12 cellular contexts compared by ENCODE assay signal in the genomic region with DNA sequence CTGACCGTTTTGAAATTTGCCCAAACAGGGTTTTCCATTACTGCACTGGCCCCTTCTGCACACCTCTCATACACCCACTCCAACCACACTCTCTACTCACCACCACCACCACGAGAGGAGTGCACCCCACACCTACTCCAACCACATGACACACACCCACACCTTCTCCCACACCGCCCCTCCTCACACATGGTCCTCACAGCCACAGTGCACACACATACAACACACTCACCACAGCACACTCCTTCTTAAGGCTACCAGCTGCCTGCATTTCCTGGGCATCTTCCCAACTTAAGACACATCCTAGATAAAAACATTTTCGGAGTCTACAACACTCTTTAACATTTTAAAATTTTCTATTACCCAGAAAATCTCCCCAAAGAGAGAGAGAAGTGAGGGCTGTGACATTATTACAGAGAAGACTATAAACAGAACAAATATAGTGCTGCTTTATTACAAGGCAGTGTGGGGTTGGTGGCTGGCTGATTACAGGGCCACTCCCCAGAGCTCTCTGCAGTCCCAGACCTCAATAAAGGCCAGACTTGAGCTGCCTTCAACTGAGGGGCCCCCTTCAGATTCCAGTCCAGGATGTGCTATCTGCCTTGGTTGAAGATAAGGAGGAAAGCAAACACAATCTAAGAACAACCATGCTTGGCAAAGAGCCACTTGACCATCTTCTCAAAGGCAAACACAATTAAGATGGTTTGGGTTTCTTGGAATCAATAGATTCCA. TPM values are rescaled to one million over a fixed set of nuclear protein-coding genes. Genes with fewer than 3 reads are reported as not detected.
DNase-seq lines count a peak whose midpoint lies in the region; ATAC-seq, FAIRE-seq and TF ChIP-seq lines count a peak whose summit lies in the region.
"Had no signal": no experiment of that assay in that cellular context is flagged by ENCODE, and none has a peak within 500 bp of the region (broad histone marks: within the 10 kb centered on the region; RNA-seq: fewer than 3 reads in every experiment).

No MANE protein-coding gene starts in this region.

- TF ChIP-seq POLR2A in GM12891 (IDR thresholded peaks at IDR 0.05; ENCODE audit: low read depth, low read length) (no peak), ovary (IDR thresholded peaks at IDR 0.05) (no peak)

- no peaks in the 10 kb centered on the region for H3K27me3 Mint-ChIP-seq in endodermal cell (ENCODE audit: insufficient read depth)

- intact Hi-C loops in PC-3 (cut with micrococcal nuclease), result loop anchor here (2.0 kb wide), 1 partner anchor 30 kb away; no protein-coding TSS in a partner anchor
- intact Hi-C loops in ovary (cut with DNase I), result no loop called here

- H3K9me3 ChIP-seq in PC-3 (ENCODE audit: low read length) (no peaks in the 10 kb centered on the region), endodermal cell (ENCODE audit: control insufficient read depth, low read length) (no peaks in the 10 kb centered on the region), ovary (no peaks in the 10 kb centered on the region)

- peak overlapping the region; percentile 48 for H3K27ac Mint-ChIP-seq in endodermal cell
- H3K27ac Mint-ChIP-seq: activated naive CD4-positive, alpha-beta T cell treated with anti-CD3 and anti-CD28 coated beads, Interleukin-2, amount 50 U/mL, for 72 hours had no signal

- FAIRE-seq in GM12891 (lab: Jason Lieb, UNC), result peak; percentile 38

- peaks cover 69% of the 10 kb centered on the region for H3K4me1 Mint-ChIP-seq in endodermal cell

- H3K9ac ChIP-seq in PC-3 (ENCODE audit: low read length), result no peak overlapping the region
- H3K9ac ChIP-seq in endodermal cell (ENCODE audit: extremely low read depth, low read length, poor library complexity, severe bottlenecking), result no peak overlapping the region

- H3K4me2 ChIP-seq in PC-3 (ENCODE audit: low read length), result peak overlapping the region; percentile 78

- ATAC-seq in PC-3, result no peak
- ATAC-seq in GM19395 (IDR thresholded peaks at IDR 0.05; ENCODE audit: unreplicated experiment), result no peak

- no TSS peak for BruUV-seq in PC-3 (replicated peaks; lab: Mats Ljungman, UMichigan)

- H4K20me1 ChIP-seq in PC-3 (ENCODE audit: low read length), result 0 out of 2 replicates have a peak, but pooled peaks cover 4% of the 10 kb centered on the region

- H3K4me3 Mint-ChIP-seq in endodermal cell, result no peak overlapping the region

- TF ChIP-seq CTCF in PC-3 (conservative IDR thresholded peaks at IDR 0.05; ENCODE audit: low read depth, low read length), result no peak
- no peak for TF ChIP-seq CTCF in endodermal cell (conservative IDR thresholded peaks at IDR 0.05)
- TF ChIP-seq CTCF in ovary (IDR thresholded peaks at IDR 0.05), result no peak

- no peak for TF ChIP-seq EP300 in ovary (IDR thresholded peaks at IDR 0.05)

- H3K9me2 ChIP-seq in PC-3 (replicated peaks; ENCODE audit: low read length), result no peaks in the 10 kb centered on the region

- H3K4me3 ChIP-seq in PC-3 (ENCODE audit: low read length) (no peak overlapping the region), endodermal cell (ENCODE audit: low read length) (no peak overlapping the region), ovary (no peak overlapping the region)
- H3K4me3 ChIP-seq: SK-N-MC had no signal

- H3K4me1 ChIP-seq in PC-3 (ENCODE audit: insufficient read depth, low read length), result peaks cover 61% of the 10 kb centered on the region
- H3K4me1 ChIP-seq in endodermal cell (ENCODE audit: control insufficient read depth, insufficient read depth, low read length), result peaks cover 31% of the 10 kb centered on the region
- H3K4me1 ChIP-seq in ovary (ENCODE audit: insufficient read depth), result peaks cover 13% of the 10 kb centered on the region

- H3F3A ChIP-seq in PC-3 (ENCODE audit: low read length, unreplicated experiment), result peaks cover 8% of the 10 kb centered on the region

- H3K27ac ChIP-seq in PC-3 (ENCODE audit: low read length) (peak overlapping the region; percentile 52), endodermal cell (ENCODE audit: low read depth, low read length) (no peak overlapping the region), ovary (no peak overlapping the region)

- H3K9me3 Mint-ChIP-seq in endodermal cell, result no peaks in the 10 kb centered on the region
- H3K9me3 Mint-ChIP-seq: activated naive CD4-positive, alpha-beta T cell treated with anti-CD3 and anti-CD28 coated beads, Interleukin-2, amount 50 U/mL, for 72 hours had no signal

- WGBS in endodermal cell (ENCODE audit: insufficient coverage in 1 of 2, insufficient read length in 1 of 2), 2 experiments, result 90 to 95% methylated on average over 3 to 4 of the region's 4 CpGs
- WGBS in ovary, 3 donors, result 20 to 34% (median 20%) methylated on average over 4 of the region's 4 CpGs

- H3K27me3 ChIP-seq in PC-3 (ENCODE audit: low read length) (no peaks in the 10 kb centered on the region), endodermal cell (ENCODE audit: control insufficient read depth, insufficient read depth, low read length, poor library complexity, severe bottlenecking) (no peaks in the 10 kb centered on the region), ovary (no peaks in the 10 kb centered on the region)

- no peaks in the 10 kb centered on the region for H3K36me3 Mint-ChIP-seq in endodermal cell (ENCODE audit: low read depth)
- H3K36me3 Mint-ChIP-seq: activated naive CD4-positive, alpha-beta T cell treated with anti-CD3 and anti-CD28 coated beads, Interleukin-2, amount 50 U/mL, for 72 hours had no signal

- POLR2A ChIA-PET in PC-3 (lab: Charles Lee; ENCODE audit: unreplicated experiment), result interaction anchor here (0.7 kb wide), 1 partner anchor 123 kb away, joined by 5 read pairs; no protein-coding TSS in a partner anchor

- DNase-seq in GM12891 (ENCODE audit: insufficient read length, low spot score) (no peak), PC-3 (no peak), endodermal cell (no peak), ovary (peak in 3 of 5 donors; percentile 24 to 37 (median 25)), cerebellum (ENCODE audit: low spot score) (no peak), NCI-H1694 (lab: John Stamatoyannopoulos, UW) (no peak)
- no peak for DNase-seq in stimulated activated naive CD4-positive, alpha-beta T cell (lab: John Stamatoyannopoulos, UW)
- DNase-seq: glutamatergic neuron, NCI-H2029 had no signal

- H3K79me2 ChIP-seq in PC-3 (ENCODE audit: low read length), result no peaks in the 10 kb centered on the region

- H3K36me3 ChIP-seq in PC-3 (ENCODE audit: low read depth, low read length) (no peaks in the 10 kb centered on the region), endodermal cell (ENCODE audit: control insufficient read depth, insufficient read depth, low read length) (no peaks in the 10 kb centered on the region), ovary (no peaks in the 10 kb centered on the region)

- CTCF ChIA-PET in PC-3 (lab: Charles Lee), result no interaction called here

- no peak overlapping the region for H2AFZ ChIP-seq in PC-3 (ENCODE audit: low read length)

TF ChIP-seq in GM12891, 5 proteins besides CTCF, POLR2A, EP300 and RAD21:
- no peak for TF ChIP-seq SPI1 (IDR thresholded peaks at IDR 0.05; ENCODE audit: low read depth, low read length)
- TF ChIP-seq POLR2AphosphoS5 (IDR thresholded peaks at IDR 0.05; ENCODE audit: low read depth, low read length), result no peak
- TF ChIP-seq TAF1 (IDR thresholded peaks at IDR 0.05; ENCODE audit: low read depth, low read length), result no peak
- TF ChIP-seq POU2F2 (IDR thresholded peaks at IDR 0.05; ENCODE audit: low read depth, low read length), result no peak
- TF ChIP-seq PAX5 (IDR thresholded peaks at IDR 0.05; ENCODE audit: insufficient read depth, low read length, severe bottlenecking), result no peak

RNA-seq across cellular contexts. Expression of a gene that starts 36.1 kb away (rescaled TPM):
- polyA plus RNA-seq in GM12891 (2012; ENCODE audit: low read depth, missing spikeins), result 7.0 TPM
- total RNA-seq in PC-3 (2014; rRNA removed), result 16.7 and 18.5 TPM in 2 replicates
- 10 to 100 TPM; 16.2 to 27.4 TPM for total RNA-seq in endodermal cell
- 23.4 TPM for polyA plus RNA-seq in endodermal cell (2013, experiment 1 of 2)
- polyA plus RNA-seq in endodermal cell (2013, experiment 2 of 2), result 19.8 TPM
- total RNA-seq in ovary, result 10 to 100 TPM; 14.7 to 19.1 (median 17.1) TPM
- 10 to 100 TPM; 10.8 to 23.1 TPM for polyA plus RNA-seq in ovary
- total RNA-seq in cerebellum, result 18.1 TPM

RNA-seq across cellular contexts. Expression of a gene that starts 45.3 kb away (rescaled TPM):
- polyA plus RNA-seq in GM12891 (2012; ENCODE audit: low read depth, missing spikeins), result 0.21 TPM
- 1.4 and 1.7 TPM in 2 replicates for total RNA-seq in PC-3 (2014; rRNA removed)
- 1 to 10 TPM in 1 of 2 donors, under 1 TPM in 1; 0.46 to 1.9 TPM for total RNA-seq in endodermal cell
- 0.28 TPM for polyA plus RNA-seq in endodermal cell (2013, experiment 1 of 2)
- polyA plus RNA-seq in endodermal cell (2013, experiment 2 of 2), result 0.37 TPM
- total RNA-seq in ovary, result 1 to 10 TPM in 6 of 7 donors, under 1 TPM in 1; 0.84 to 4.5 (median 1.7) TPM
- 1 to 10 TPM in 1 of 2 donors, under 1 TPM in 1; 0.81 to 1.1 TPM for polyA plus RNA-seq in ovary
- total RNA-seq in cerebellum, result 1.3 TPM

RNA-seq across cellular contexts. Expression of a gene that starts 52.2 kb away (rescaled TPM):
- 36.3 TPM for polyA plus RNA-seq in GM12891 (2012; ENCODE audit: low read depth, missing spikeins)
- total RNA-seq in PC-3 (2014; rRNA removed) (38.2 and 44.0 TPM in 2 replicates), endodermal cell (10 to 100 TPM; 27.7 to 33.2 TPM), ovary (10 to 100 TPM; 29.7 to 68.2 (median 62.8) TPM), cerebellum (20.5 TPM)
- polyA plus RNA-seq in endodermal cell (2013, experiment 1 of 2), result 32.1 TPM
- 26.7 TPM for polyA plus RNA-seq in endodermal cell (2013, experiment 2 of 2)
- 10 to 100 TPM; 27.1 to 46.7 TPM for polyA plus RNA-seq in ovary

RNA-seq across cellular contexts. Expression of a gene that starts 53.5 kb away (rescaled TPM):
- 28.0 TPM for polyA plus RNA-seq in GM12891 (2012; ENCODE audit: low read depth, missing spikeins)
- total RNA-seq in PC-3 (2014; rRNA removed) (61.0 and 87.2 TPM in 2 replicates), endodermal cell (10 to 100 TPM; 67.0 to 73.4 TPM), ovary (100 to 1,000 TPM in 3 of 7 donors, 10 to 100 TPM in 4; 40.9 to 106 (median 95.6) TPM), cerebellum (42.8 TPM)
- polyA plus RNA-seq in endodermal cell (2013, experiment 1 of 2), result 71.3 TPM
- polyA plus RNA-seq in endodermal cell (2013, experiment 2 of 2), result 63.5 TPM
- 100 to 1,000 TPM in 1 of 2 donors, 10 to 100 TPM in 1; 74.4 to 110 TPM for polyA plus RNA-seq in ovary

Comparison
In these comparisons a context has a peak if more than half of its experiments do, and no peak if none do; other contexts are left out.
1. DNase-seq: peak in ovary (3 of 5); none in GM12891 (single experiment), PC-3 (single experiment), endodermal cell (single experiment), stimulated activated naive CD4-positive, alpha-beta T cell (0 of 6), cerebellum (single experiment) and NCI-H1694 (single experiment).